1 cellular context compared by ENCODE assay signal in genomic region chr6:157787080-157787479, GRCh38.
TF ChIP-seq lines count a peak whose summit lies in the region.

No MANE protein-coding gene starts in this region.

TF ChIP-seq in HepG2, 621 proteins besides CTCF, POLR2A, EP300 and RAD21 (continued from another document and continues in another):
- no peak for TF ChIP-seq PAX8 (CRISPR knock-in tag; IDR thresholded peaks at IDR 0.05; ENCODE audit: borderline replicate concordance)
- TF ChIP-seq CBX2 (IDR thresholded peaks at IDR 0.05; ENCODE audit: low read depth, low read length), result no peak
- no peak for TF ChIP-seq CBX2 (CRISPR knock-in tag; IDR thresholded peaks at IDR 0.05; ENCODE audit: low read depth)
- no peak for TF ChIP-seq ZNF564 (CRISPR knock-in tag; IDR thresholded peaks at IDR 0.05)
- no peak for TF ChIP-seq SNAPC5 (CRISPR knock-in tag; IDR thresholded peaks at IDR 0.05; ENCODE audit: borderline replicate concordance)
- TF ChIP-seq ZNF431 (CRISPR knock-in tag; IDR thresholded peaks at IDR 0.05; ENCODE audit: borderline replicate concordance, low read depth), result no peak
- TF ChIP-seq, protein P1, sequence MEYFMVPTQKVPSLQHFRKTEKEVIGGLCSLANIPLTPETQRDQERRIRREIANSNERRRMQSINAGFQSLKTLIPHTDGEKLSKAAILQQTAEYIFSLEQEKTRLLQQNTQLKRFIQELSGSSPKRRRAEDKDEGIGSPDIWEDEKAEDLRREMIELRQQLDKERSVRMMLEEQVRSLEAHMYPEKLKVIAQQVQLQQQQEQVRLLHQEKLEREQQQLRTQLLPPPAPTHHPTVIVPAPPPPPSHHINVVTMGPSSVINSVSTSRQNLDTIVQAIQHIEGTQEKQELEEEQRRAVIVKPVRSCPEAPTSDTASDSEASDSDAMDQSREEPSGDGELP (IDR thresholded peaks at IDR 0.05; ENCODE audit: borderline replicate concordance, low read depth), result no peak
- TF ChIP-seq, protein P2, sequence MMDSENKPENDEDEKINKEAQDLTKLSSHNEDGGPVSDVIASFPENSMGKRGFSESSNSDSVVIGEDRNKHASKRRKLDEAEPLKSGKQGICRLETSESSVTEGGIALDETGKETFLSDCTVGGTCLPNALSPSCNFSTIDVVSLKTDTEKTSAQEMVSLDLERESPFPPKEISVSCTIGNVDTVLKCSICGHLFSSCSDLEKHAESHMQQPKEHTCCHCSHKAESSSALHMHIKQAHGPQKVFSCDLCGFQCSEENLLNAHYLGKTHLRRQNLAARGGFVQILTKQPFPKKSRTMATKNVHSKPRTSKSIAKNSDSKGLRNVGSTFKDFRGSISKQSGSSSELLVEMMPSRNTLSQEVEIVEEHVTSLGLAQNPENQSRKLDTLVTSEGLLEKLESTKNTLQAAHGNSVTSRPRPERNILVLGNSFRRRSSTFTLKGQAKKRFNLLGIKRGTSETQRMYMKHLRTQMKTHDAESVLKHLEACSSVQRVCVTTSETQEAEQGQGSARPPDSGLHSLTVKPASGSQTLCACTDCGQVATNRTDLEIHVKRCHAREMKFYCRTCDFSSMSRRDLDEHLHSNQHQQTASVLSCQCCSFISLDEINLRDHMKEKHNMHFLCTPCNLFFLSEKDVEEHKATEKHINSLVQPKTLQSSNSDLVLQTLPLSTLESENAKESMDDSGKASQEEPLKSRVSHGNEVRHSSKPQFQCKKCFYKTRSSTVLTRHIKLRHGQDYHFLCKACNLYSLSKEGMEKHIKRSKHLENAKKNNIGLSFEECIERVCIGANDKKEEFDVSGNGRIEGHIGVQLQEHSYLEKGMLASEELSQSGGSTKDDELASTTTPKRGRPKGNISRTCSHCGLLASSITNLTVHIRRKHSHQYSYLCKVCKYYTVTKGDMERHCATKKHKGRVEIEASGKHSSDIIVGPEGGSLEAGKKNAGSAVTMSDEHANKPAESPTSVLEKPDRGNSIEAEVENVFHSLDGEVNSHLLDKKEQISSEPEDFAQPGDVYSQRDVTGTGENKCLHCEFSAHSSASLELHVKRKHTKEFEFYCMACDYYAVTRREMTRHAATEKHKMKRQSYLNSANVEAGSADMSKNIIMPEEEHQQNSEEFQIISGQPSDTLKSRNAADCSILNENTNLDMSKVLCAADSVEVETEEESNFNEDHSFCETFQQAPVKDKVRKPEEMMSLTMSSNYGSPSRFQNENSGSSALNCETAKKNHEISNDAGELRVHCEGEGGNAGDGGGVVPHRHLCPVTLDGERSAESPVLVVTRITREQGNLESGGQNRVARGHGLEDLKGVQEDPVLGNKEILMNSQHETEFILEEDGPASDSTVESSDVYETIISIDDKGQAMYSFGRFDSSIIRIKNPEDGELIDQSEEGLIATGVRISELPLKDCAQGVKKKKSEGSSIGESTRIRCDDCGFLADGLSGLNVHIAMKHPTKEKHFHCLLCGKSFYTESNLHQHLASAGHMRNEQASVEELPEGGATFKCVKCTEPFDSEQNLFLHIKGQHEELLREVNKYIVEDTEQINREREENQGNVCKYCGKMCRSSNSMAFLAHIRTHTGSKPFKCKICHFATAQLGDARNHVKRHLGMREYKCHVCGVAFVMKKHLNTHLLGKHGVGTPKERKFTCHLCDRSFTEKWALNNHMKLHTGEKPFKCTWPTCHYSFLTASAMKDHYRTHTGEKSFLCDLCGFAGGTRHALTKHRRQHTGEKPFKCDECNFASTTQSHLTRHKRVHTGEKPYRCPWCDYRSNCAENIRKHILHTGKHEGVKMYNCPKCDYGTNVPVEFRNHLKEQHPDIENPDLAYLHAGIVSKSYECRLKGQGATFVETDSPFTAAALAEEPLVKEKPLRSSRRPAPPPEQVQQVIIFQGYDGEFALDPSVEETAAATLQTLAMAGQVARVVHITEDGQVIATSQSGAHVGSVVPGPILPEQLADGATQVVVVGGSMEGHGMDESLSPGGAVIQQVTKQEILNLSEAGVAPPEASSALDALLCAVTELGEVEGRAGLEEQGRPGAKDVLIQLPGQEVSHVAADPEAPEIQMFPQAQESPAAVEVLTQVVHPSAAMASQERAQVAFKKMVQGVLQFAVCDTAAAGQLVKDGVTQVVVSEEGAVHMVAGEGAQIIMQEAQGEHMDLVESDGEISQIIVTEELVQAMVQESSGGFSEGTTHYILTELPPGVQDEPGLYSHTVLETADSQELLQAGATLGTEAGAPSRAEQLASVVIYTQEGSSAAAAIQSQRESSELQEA (CRISPR knock-in tag; IDR thresholded peaks at IDR 0.05; ENCODE audit: not compliant biosample characterization), result no peak
- no peak for TF ChIP-seq ZNF335 (CRISPR knock-in tag; IDR thresholded peaks at IDR 0.05)
- TF ChIP-seq SMC3 (IDR thresholded peaks at IDR 0.05; ENCODE audit: low read length), result no peak
- peak; percentile 17; the same call in 1 of the 2 replicates for TF ChIP-seq SALL1 (CRISPR knock-in tag; IDR thresholded peaks at IDR 0.05)
- TF ChIP-seq RFX5 (IDR thresholded peaks at IDR 0.05; ENCODE audit: low read depth, low read length), result no peak
- TF ChIP-seq KIAA2018 (CRISPR knock-in tag; IDR thresholded peaks at IDR 0.05; ENCODE audit: borderline replicate concordance), result no peak
- TF ChIP-seq ZBTB21 (CRISPR knock-in tag; IDR thresholded peaks at IDR 0.05), result no peak
- TF ChIP-seq ZFY (CRISPR knock-in tag; IDR thresholded peaks at IDR 0.05), result no peak
- TF ChIP-seq ATF7-NPFF (CRISPR knock-in tag; IDR thresholded peaks at IDR 0.05; ENCODE audit: low read depth), result no peak
- TF ChIP-seq CBX1 (IDR thresholded peaks at IDR 0.05; ENCODE audit: low read depth), result no peak
- TF ChIP-seq ZNF235 (CRISPR knock-in tag; IDR thresholded peaks at IDR 0.05; ENCODE audit: borderline replicate concordance), result no peak
- peak; percentile 49; the same call in 1 of the 2 replicates for TF ChIP-seq PAXIP1 (CRISPR knock-in tag; conservative IDR thresholded peaks at IDR 0.05)
- TF ChIP-seq ZNF644 (CRISPR knock-in tag; IDR thresholded peaks at IDR 0.05; ENCODE audit: low read depth), result peak; percentile 96
- TF ChIP-seq ZBTB14 (CRISPR knock-in tag; IDR thresholded peaks at IDR 0.05), result no peak
- no peak for TF ChIP-seq ADNP (CRISPR knock-in tag; IDR thresholded peaks at IDR 0.05)
- TF ChIP-seq, protein P3, sequence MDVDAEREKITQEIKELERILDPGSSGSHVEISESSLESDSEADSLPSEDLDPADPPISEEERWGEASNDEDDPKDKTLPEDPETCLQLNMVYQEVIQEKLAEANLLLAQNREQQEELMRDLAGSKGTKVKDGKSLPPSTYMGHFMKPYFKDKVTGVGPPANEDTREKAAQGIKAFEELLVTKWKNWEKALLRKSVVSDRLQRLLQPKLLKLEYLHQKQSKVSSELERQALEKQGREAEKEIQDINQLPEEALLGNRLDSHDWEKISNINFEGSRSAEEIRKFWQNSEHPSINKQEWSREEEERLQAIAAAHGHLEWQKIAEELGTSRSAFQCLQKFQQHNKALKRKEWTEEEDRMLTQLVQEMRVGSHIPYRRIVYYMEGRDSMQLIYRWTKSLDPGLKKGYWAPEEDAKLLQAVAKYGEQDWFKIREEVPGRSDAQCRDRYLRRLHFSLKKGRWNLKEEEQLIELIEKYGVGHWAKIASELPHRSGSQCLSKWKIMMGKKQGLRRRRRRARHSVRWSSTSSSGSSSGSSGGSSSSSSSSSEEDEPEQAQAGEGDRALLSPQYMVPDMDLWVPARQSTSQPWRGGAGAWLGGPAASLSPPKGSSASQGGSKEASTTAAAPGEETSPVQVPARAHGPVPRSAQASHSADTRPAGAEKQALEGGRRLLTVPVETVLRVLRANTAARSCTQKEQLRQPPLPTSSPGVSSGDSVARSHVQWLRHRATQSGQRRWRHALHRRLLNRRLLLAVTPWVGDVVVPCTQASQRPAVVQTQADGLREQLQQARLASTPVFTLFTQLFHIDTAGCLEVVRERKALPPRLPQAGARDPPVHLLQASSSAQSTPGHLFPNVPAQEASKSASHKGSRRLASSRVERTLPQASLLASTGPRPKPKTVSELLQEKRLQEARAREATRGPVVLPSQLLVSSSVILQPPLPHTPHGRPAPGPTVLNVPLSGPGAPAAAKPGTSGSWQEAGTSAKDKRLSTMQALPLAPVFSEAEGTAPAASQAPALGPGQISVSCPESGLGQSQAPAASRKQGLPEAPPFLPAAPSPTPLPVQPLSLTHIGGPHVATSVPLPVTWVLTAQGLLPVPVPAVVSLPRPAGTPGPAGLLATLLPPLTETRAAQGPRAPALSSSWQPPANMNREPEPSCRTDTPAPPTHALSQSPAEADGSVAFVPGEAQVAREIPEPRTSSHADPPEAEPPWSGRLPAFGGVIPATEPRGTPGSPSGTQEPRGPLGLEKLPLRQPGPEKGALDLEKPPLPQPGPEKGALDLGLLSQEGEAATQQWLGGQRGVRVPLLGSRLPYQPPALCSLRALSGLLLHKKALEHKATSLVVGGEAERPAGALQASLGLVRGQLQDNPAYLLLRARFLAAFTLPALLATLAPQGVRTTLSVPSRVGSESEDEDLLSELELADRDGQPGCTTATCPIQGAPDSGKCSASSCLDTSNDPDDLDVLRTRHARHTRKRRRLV (CRISPR knock-in tag; IDR thresholded peaks at IDR 0.05), result no peak
- TF ChIP-seq ZNF703 (CRISPR knock-in tag; IDR thresholded peaks at IDR 0.05; ENCODE audit: borderline replicate concordance), result no peak
- no peak for TF ChIP-seq ZNF616 (CRISPR knock-in tag; IDR thresholded peaks at IDR 0.05; ENCODE audit: low read depth)
- TF ChIP-seq HMGA1 (CRISPR knock-in tag; conservative IDR thresholded peaks at IDR 0.05), result no peak
